ENCODE assay signal across 12 cellular contexts in genomic region chr6:3325210-3325609, GRCh38.
DNase-seq lines count a peak whose midpoint lies in the region; ATAC-seq and TF ChIP-seq lines count a peak whose summit lies in the region.
"Had no signal": no experiment of that assay in that cellular context is flagged by ENCODE, and none has a peak within 500 bp of the region (broad histone marks: within the 10 kb centered on the region; RNA-seq: fewer than 3 reads in every experiment).

No MANE protein-coding gene starts in this region.

- H3K9me3 Mint-ChIP-seq in activated CD4-positive, alpha-beta T cell treated with anti-CD3 and anti-CD28 coated beads, Interleukin-2, amount 10 ng/mL, durations not matched to agents 7 days and 5 days, result no peaks in the 10 kb centered on the region
- H3K9me3 Mint-ChIP-seq: activated CD8-positive, alpha-beta T cell treated with anti-CD3 and anti-CD28 coated beads for 36 hours; central memory CD8-positive, alpha-beta T cell had no signal

- intact Hi-C loops in sigmoid colon (cut with DNase I), result loop anchor here (5.0 kb wide), 1 partner anchor 43 kb away; no protein-coding TSS in a partner anchor

- no peak overlapping the region for H3K4me3 Mint-ChIP-seq in activated CD4-positive, alpha-beta T cell treated with anti-CD3 and anti-CD28 coated beads, Interleukin-2, amount 10 ng/mL, durations not matched to agents 7 days and 5 days
- H3K4me3 Mint-ChIP-seq: activated CD8-positive, alpha-beta T cell treated with anti-CD3 and anti-CD28 coated beads for 36 hours; central memory CD8-positive, alpha-beta T cell had no signal

- no peak for ATAC-seq in GM19467 (IDR thresholded peaks at IDR 0.05; ENCODE audit: unreplicated experiment)

- TF ChIP-seq CTCF in HEK293 (tag by site-specific recombination; IDR thresholded peaks at IDR 0.05) (no peak), sigmoid colon (IDR thresholded peaks at IDR 0.05) (no peak)

- POLR2A ChIA-PET in HEK293 (lab: Yijun Ruan, JAX), result no interaction called here
- POLR2A ChIA-PET in activated CD4-positive, alpha-beta T cell treated with anti-CD3 and anti-CD28 coated beads, Interleukin-2, amount 10 ng/mL, durations not matched to agents 7 days and 5 days (lab: Charles Lee), result no interaction called here

- no peaks in the 10 kb centered on the region for H3K9me3 ChIP-seq in HEK293 (ENCODE audit: control insufficient read depth, insufficient read depth, low read depth, low read length)
- H3K9me3 ChIP-seq in sigmoid colon, result no peaks in the 10 kb centered on the region

- CTCF ChIA-PET in HEK293 (lab: Yijun Ruan, JAX), result interaction anchor here (0.5 to 2.6 kb wide), 7 partner anchors 12 to 160 kb away, joined by 3 to 9 read pairs (median 4); no protein-coding TSS in a partner anchor
- CTCF ChIA-PET in activated CD4-positive, alpha-beta T cell treated with anti-CD3 and anti-CD28 coated beads, Interleukin-2, amount 10 ng/mL, durations not matched to agents 7 days and 5 days (lab: Charles Lee), result no interaction called here

- H3K27ac ChIP-seq in HEK293 (ENCODE audit: extremely low read depth, low read depth, low read length) (no peak overlapping the region), sigmoid colon (peak overlapping the region; percentile 3 to 56 (median 48))

- no peak for TF ChIP-seq POLR2A in sigmoid colon (IDR thresholded peaks at IDR 0.05)

- H3K4me1 ChIP-seq in HEK293 (ENCODE audit: control insufficient read depth, insufficient read depth, low read length) (0 out of 2 replicates have a peak, but pooled peaks cover 6% of the 10 kb centered on the region), sigmoid colon (peaks cover 0 to 55% (median 50%) of the 10 kb centered on the region in 4 donors)

- DNase-seq in SK-N-DZ (ENCODE audit: low spot score) (peak; percentile 39), fibroblast of gingiva (ENCODE audit: low read depth) (peak; percentile 73), sigmoid colon (peak; percentile 63), GM19238 (ENCODE audit: insufficient read length, low spot score) (no peak)
- no peak for DNase-seq in activated CD4-positive, alpha-beta T cell treated with anti-CD3 and anti-CD28 coated beads, Interleukin-2, amount 10 ng/mL, durations not matched to agents 7 days and 5 days
- DNase-seq in stimulated activated CD4-positive, alpha-beta T cell treated with anti-CD3 and anti-CD28 coated beads, Interleukin-12 subunit alpha, Interleukin-12 subunit beta, amount 100 ng/mL, for 4 hours, result no peak
- DNase-seq: DMS79 treated with DMSO at 0.1 percent for 48 hours, kidney had no signal

- peaks cover 0 to 3% of the 10 kb centered on the region in 2 experiments; a peak in 1 of 3 replicates for H3K36me3 ChIP-seq in HEK293 (ENCODE audit: control insufficient read depth in 2 of 2, insufficient read depth in 1 of 2, low read length in 2 of 2)
- H3K36me3 ChIP-seq in sigmoid colon, result peaks cover 0 to 14% (median 0%) of the 10 kb centered on the region in 4 donors

- no peak overlapping the region for H3K4me3 ChIP-seq in HEK293 (ENCODE audit: low read depth, low read length)
- H3K4me3 ChIP-seq in sigmoid colon, result no peak overlapping the region

- TF ChIP-seq EP300 in sigmoid colon (IDR thresholded peaks at IDR 0.05), result peak in 1 of 4 donors; percentile 21

- H3K4me1 Mint-ChIP-seq in activated CD4-positive, alpha-beta T cell treated with anti-CD3 and anti-CD28 coated beads, Interleukin-2, amount 10 ng/mL, durations not matched to agents 7 days and 5 days, result no peaks in the 10 kb centered on the region
- H3K4me1 Mint-ChIP-seq: central memory CD8-positive, alpha-beta T cell had no signal

- H3K27me3 ChIP-seq in sigmoid colon, result no peaks in the 10 kb centered on the region

- H3K27ac Mint-ChIP-seq in activated CD4-positive, alpha-beta T cell treated with anti-CD3 and anti-CD28 coated beads, Interleukin-2, amount 10 ng/mL, durations not matched to agents 7 days and 5 days, result no peak overlapping the region
- H3K27ac Mint-ChIP-seq: activated CD8-positive, alpha-beta T cell treated with anti-CD3 and anti-CD28 coated beads for 36 hours had no signal

- H3K27me3 Mint-ChIP-seq in activated CD4-positive, alpha-beta T cell treated with anti-CD3 and anti-CD28 coated beads, Interleukin-2, amount 10 ng/mL, durations not matched to agents 7 days and 5 days, result peaks cover 4% of the 10 kb centered on the region
- H3K27me3 Mint-ChIP-seq: activated CD8-positive, alpha-beta T cell treated with anti-CD3 and anti-CD28 coated beads for 36 hours had no signal

- no peaks in the 10 kb centered on the region for H3K36me3 Mint-ChIP-seq in activated CD4-positive, alpha-beta T cell treated with anti-CD3 and anti-CD28 coated beads, Interleukin-2, amount 10 ng/mL, durations not matched to agents 7 days and 5 days (ENCODE audit: low read depth)

TF ChIP-seq in HEK293, 187 proteins besides CTCF, POLR2A, EP300 and RAD21:
- TF ChIP-seq ZBTB17 (tag by site-specific recombination; IDR thresholded peaks at IDR 0.05), result no peak
- 0 out of 2 replicates have a peak, but pooled peaks have one; percentile 19 for TF ChIP-seq FEZF1 (tag by site-specific recombination; IDR thresholded peaks at IDR 0.05)

Comparison
In these comparisons a context has a peak if more than half of its experiments do, and no peak if none do; other contexts are left out.
1. DNase-seq: peak in SK-N-DZ (single experiment), fibroblast of gingiva (single experiment) and sigmoid colon (single experiment); none in activated CD4-positive, alpha-beta T cell treated with anti-CD3 and anti-CD28 coated beads, Interleukin-2, amount 10 ng/mL, durations not matched to agents 7 days and 5 days (single experiment), GM19238 (single experiment) and stimulated activated CD4-positive, alpha-beta T cell treated with anti-CD3 and anti-CD28 coated beads, Interleukin-12 subunit alpha, Interleukin-12 subunit beta, amount 100 ng/mL, for 4 hours (single experiment).